10 cellular contexts compared by ENCODE assay signal in genomic region chr1:185373813-185374524, GRCh38. TPM values are rescaled to one million over a fixed set of nuclear protein-coding genes. Genes with fewer than 3 reads are reported as not detected.
DNase-seq lines count a peak whose midpoint lies in the region; ATAC-seq and FAIRE-seq lines count a peak whose summit lies in the region.
"Had no signal": no experiment of that assay in that cellular context is flagged by ENCODE, and none has a peak within 500 bp of the region (broad histone marks: within the 10 kb centered on the region; RNA-seq: fewer than 3 reads in every experiment).

No MANE protein-coding gene starts in this region.

- DNase-seq in 8988T = peak; percentile 26
- DNase-seq in HTR-8/SVneo (ENCODE audit: insufficient read length, low spot score) = peak; percentile 17
- DNase-seq in activated naive CD8-positive, alpha-beta T cell treated with anti-CD3 and anti-CD28 coated beads, Interleukin-2, amount 10 ng/mL, durations not matched to agents 7 days and 5 days = no peak
- DNase-seq in islet precursor cell = peak; percentile 63
- DNase-seq in posterior cingulate gyrus = no peak
- no peak for DNase-seq in GF-D8 (lab: John Stamatoyannopoulos, UW)
- DNase-seq: stimulated activated CD4-positive, alpha-beta T cell treated with anti-CD3 and anti-CD28 coated beads, Interleukin-2, amount 100 ng/mL, for 24 hours had no signal

- peaks cover 6% of the 10 kb centered on the region for H3K9me3 Mint-ChIP-seq in activated naive CD8-positive, alpha-beta T cell treated with anti-CD3 and anti-CD28 coated beads, Interleukin-2, amount 10 ng/mL, durations not matched to agents 7 days and 5 days
- H3K9me3 Mint-ChIP-seq: activated naive CD4-positive, alpha-beta T cell treated with anti-CD3 and anti-CD28 coated beads, Interleukin-2, amount 50 U/mL, for 72 hours had no signal

- H3K4me3 Mint-ChIP-seq in activated naive CD8-positive, alpha-beta T cell treated with anti-CD3 and anti-CD28 coated beads, Interleukin-2, amount 10 ng/mL, durations not matched to agents 7 days and 5 days = peak overlapping the region; percentile 18

- intact Hi-C loops in posterior cingulate gyrus (cut with DNase I) = no loop called here

- H3K36me3 Mint-ChIP-seq in activated naive CD8-positive, alpha-beta T cell treated with anti-CD3 and anti-CD28 coated beads, Interleukin-2, amount 10 ng/mL, durations not matched to agents 7 days and 5 days = peaks cover 31% of the 10 kb centered on the region
- H3K36me3 Mint-ChIP-seq: activated naive CD4-positive, alpha-beta T cell treated with anti-CD3 and anti-CD28 coated beads, Interleukin-2, amount 50 U/mL, for 72 hours had no signal

- H3K27me3 Mint-ChIP-seq in activated naive CD8-positive, alpha-beta T cell treated with anti-CD3 and anti-CD28 coated beads, Interleukin-2, amount 10 ng/mL, durations not matched to agents 7 days and 5 days = no peaks in the 10 kb centered on the region

- POLR2A ChIA-PET in activated naive CD8-positive, alpha-beta T cell treated with anti-CD3 and anti-CD28 coated beads, Interleukin-2, amount 10 ng/mL, durations not matched to agents 7 days and 5 days (lab: Charles Lee) = interaction anchor here (1.8 kb wide), 1 partner anchor 57 kb away, joined by 10 read pairs; the partner anchor contains the start of gene IVNS1ABP

- no peak for FAIRE-seq in HTR-8/SVneo (lab: Jason Lieb, UNC)

- peak; percentile 23 for ATAC-seq in activated naive CD8-positive, alpha-beta T cell treated with anti-CD3 and anti-CD28 coated beads, Interleukin-2, amount 10 ng/mL, durations not matched to agents 7 days and 5 days (ENCODE audit: low read depth)
- no peak for ATAC-seq in HG03342 (IDR thresholded peaks at IDR 0.05; ENCODE audit: unreplicated experiment)
- no peak for ATAC-seq in HG02623 (IDR thresholded peaks at IDR 0.05; ENCODE audit: unreplicated experiment)

- peak overlapping the region; percentile 76 for H3K27ac Mint-ChIP-seq in activated naive CD8-positive, alpha-beta T cell treated with anti-CD3 and anti-CD28 coated beads, Interleukin-2, amount 10 ng/mL, durations not matched to agents 7 days and 5 days
- H3K27ac Mint-ChIP-seq: activated naive CD4-positive, alpha-beta T cell treated with anti-CD3 and anti-CD28 coated beads, Interleukin-2, amount 50 U/mL, for 72 hours had no signal

- peaks cover 21% of the 10 kb centered on the region for H3K4me1 Mint-ChIP-seq in activated naive CD8-positive, alpha-beta T cell treated with anti-CD3 and anti-CD28 coated beads, Interleukin-2, amount 10 ng/mL, durations not matched to agents 7 days and 5 days

RNA-seq across cellular contexts. Expression of gene IVNS1ABP, which starts 56.9 kb away (rescaled TPM):
- total RNA-seq in activated naive CD8-positive, alpha-beta T cell treated with anti-CD3 and anti-CD28 coated beads, Interleukin-2, amount 10 ng/mL, durations not matched to agents 7 days and 5 days = 100 to 1,000 TPM; 261 to 265 TPM

Comparison
In these comparisons a context has a peak if more than half of its experiments do, and no peak if none do; other contexts are left out.
1. DNase-seq: peak in 8988T (single experiment), HTR-8/SVneo (single experiment) and islet precursor cell (single experiment); none in activated naive CD8-positive, alpha-beta T cell treated with anti-CD3 and anti-CD28 coated beads, Interleukin-2, amount 10 ng/mL, durations not matched to agents 7 days and 5 days (single experiment), posterior cingulate gyrus (0 of 10) and GF-D8 (single experiment).